In genomic region chr19:44740351-44740824, GRCh38 we compare ENCODE assay signal across 15 cellular contexts. TPM values are rescaled to one million over a fixed set of nuclear protein-coding genes. Genes with fewer than 3 reads are reported as not detected.
A peak's percentile ranks its signal among the peaks of the same experiment; 100 is the strongest.
DNase-seq lines count a peak whose midpoint lies in the region; ATAC-seq and TF ChIP-seq lines count a peak whose summit lies in the region.
"Had no signal": no experiment of that assay in that cellular context is flagged by ENCODE, and none has a peak within 500 bp of the region (broad histone marks: within the 10 kb centered on the region; RNA-seq: fewer than 3 reads in every experiment).

No MANE protein-coding gene starts in this region.

- H3K4me1 ChIP-seq in right atrium auricular region, result peaks cover 3 to 51% of the 10 kb centered on the region in 2 donors
- H3K4me1 ChIP-seq in vagina, result peaks cover 47% of the 10 kb centered on the region

- no peaks in the 10 kb centered on the region for H3K36me3 ChIP-seq in right atrium auricular region
- H3K36me3 ChIP-seq in vagina, result no peaks in the 10 kb centered on the region
- H3K36me3 ChIP-seq: gastroesophageal sphincter had no signal

- intact Hi-C loops in cardiac septum (cut with DNase I), result loop anchor here (2.0 kb wide), 1 partner anchor 16 kb away; no protein-coding TSS in a partner anchor
- intact Hi-C loops in vagina (cut with DNase I), result no loop called here

- no peaks in the 10 kb centered on the region for H3K36me3 Mint-ChIP-seq in T-helper 17 cell (ENCODE audit: low read depth)
- H3K36me3 Mint-ChIP-seq: CD4-positive, alpha-beta memory T cell had no signal

- H3K27ac Mint-ChIP-seq in T-helper 17 cell, result peak overlapping the region; percentile 29

- peak overlapping the region; percentile 92 to 94 for H3K27ac ChIP-seq in right atrium auricular region
- peak overlapping the region; percentile 93 for H3K27ac ChIP-seq in vagina

- TF ChIP-seq CTCF in right atrium auricular region (IDR thresholded peaks at IDR 0.05) (no peak), vagina (IDR thresholded peaks at IDR 0.05) (no peak)

- H3K4me1 Mint-ChIP-seq in T-helper 17 cell, result peaks cover 8% of the 10 kb centered on the region

- H3K4me3 ChIP-seq in right atrium auricular region, result no peak overlapping the region
- no peak overlapping the region for H3K4me3 ChIP-seq in vagina
- H3K4me3 ChIP-seq: gastroesophageal sphincter, SK-N-MC had no signal

- no peak for DNase-seq in right atrium auricular region (ENCODE audit: low spot score)
- no peak for DNase-seq in cardiac septum (ENCODE audit: low spot score)
- DNase-seq in T-helper 17 cell, result no peak
- DNase-seq in left lobe of liver (ENCODE audit: low spot score), result peak; percentile 72
- no peak for DNase-seq in vagina (ENCODE audit: extremely low spot score in 2 of 2)
- no peak for DNase-seq in SKM-1 (lab: John Stamatoyannopoulos, UW; ENCODE audit: unreplicated experiment)
- no peak for DNase-seq in SIG-M5 (lab: John Stamatoyannopoulos, UW)
- no peak for DNase-seq in cerebellar nuclear complex (lab: John Stamatoyannopoulos, UW)
- DNase-seq: aorta; CD4-positive, alpha-beta memory T cell; NCI-H2081 had no signal

- no peak overlapping the region for H3K4me3 Mint-ChIP-seq in T-helper 17 cell
- H3K4me3 Mint-ChIP-seq: CD4-positive, alpha-beta memory T cell had no signal

- H3K9me3 ChIP-seq in right atrium auricular region, result no peaks in the 10 kb centered on the region
- H3K9me3 ChIP-seq in T-helper 17 cell (ENCODE audit: control insufficient read depth, low read length, poor library complexity, severe bottlenecking), result no peaks in the 10 kb centered on the region
- no peaks in the 10 kb centered on the region for H3K9me3 ChIP-seq in vagina
- H3K9me3 ChIP-seq: gastroesophageal sphincter had no signal

- no peak for TF ChIP-seq POLR2A in vagina (IDR thresholded peaks at IDR 0.05)

- ATAC-seq in T-helper 17 cell (no peak), left lobe of liver (peak; percentile 13)
- ATAC-seq: gastroesophageal sphincter had no signal

- no peaks in the 10 kb centered on the region for H3K27me3 Mint-ChIP-seq in T-helper 17 cell
- H3K27me3 Mint-ChIP-seq: CD4-positive, alpha-beta memory T cell had no signal

- no peaks in the 10 kb centered on the region for H3K27me3 ChIP-seq in right atrium auricular region
- H3K27me3 ChIP-seq in vagina, result no peaks in the 10 kb centered on the region
- H3K27me3 ChIP-seq: gastroesophageal sphincter had no signal

RNA-seq across cellular contexts. Expression of gene BCL3, which starts 8.1 kb away (rescaled TPM):
- total RNA-seq in right atrium auricular region, result 10 to 100 TPM; 15.3 to 25.2 TPM
- total RNA-seq in cardiac septum, result 41.5 TPM
- 100 to 1,000 TPM; 149 to 168 TPM for total RNA-seq in T-helper 17 cell
- 30.8 TPM for total RNA-seq in left lobe of liver
- 86.9 TPM for total RNA-seq in vagina

RNA-seq across cellular contexts. Expression of gene CBLC, which starts 37.3 kb away (rescaled TPM):
- total RNA-seq in right atrium auricular region (not detected), cardiac septum (not detected), T-helper 17 cell (not detected), left lobe of liver (14.0 TPM), vagina (42.2 TPM)
- total RNA-seq: aorta; CD4-positive, alpha-beta memory T cell; mononuclear cell; subcutaneous adipose tissue had no signal

RNA-seq across cellular contexts. Expression of gene CEACAM16, which starts 41.4 kb away (rescaled TPM):
- not detected for total RNA-seq in right atrium auricular region
- not detected for total RNA-seq in cardiac septum
- not detected for total RNA-seq in T-helper 17 cell
- total RNA-seq in left lobe of liver, result not detected
- total RNA-seq in vagina, result not detected
- total RNA-seq: CD4-positive, alpha-beta memory T cell; gastroesophageal sphincter; mononuclear cell; subcutaneous adipose tissue had no signal

Comparison
In these comparisons a context has a peak if more than half of its experiments do, and no peak if none do; other contexts are left out.
1. RNA of gene CBLC, which starts 37.3 kb away (total RNA-seq): 42.2 TPM in vagina (single experiment) and 14.0 TPM in left lobe of liver (single experiment); not detected in right atrium auricular region, not detected in cardiac septum (single experiment) and not detected in T-helper 17 cell; every median in the first group is over 10 times any median in the second.